In the genomic region with DNA sequence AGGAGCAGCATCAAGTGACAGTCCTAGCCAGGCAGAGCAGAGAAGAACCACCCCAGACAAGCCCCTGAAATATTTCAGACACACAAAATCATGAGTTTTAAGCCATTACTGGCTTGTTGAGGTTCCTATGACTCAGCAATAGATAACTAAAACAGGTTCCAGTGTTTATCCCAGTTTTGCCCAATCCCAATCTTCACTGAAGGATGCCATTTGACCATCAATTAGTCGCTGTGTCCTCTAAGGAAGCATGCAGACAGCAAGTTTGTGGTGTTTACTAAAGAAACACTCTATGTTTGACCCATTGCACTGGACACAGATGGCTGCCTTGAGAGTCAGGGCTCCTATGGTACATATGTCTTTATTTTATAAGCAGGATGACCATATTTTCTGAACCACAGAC, we compare ENCODE assay signal across 23 cellular contexts.
"Had no signal": no experiment of that assay in that cellular context is flagged by ENCODE, and none has a peak within 500 bp of the region (broad histone marks: within the 10 kb centered on the region; RNA-seq: fewer than 3 reads in every experiment).

No MANE protein-coding gene starts in this region.

- H3K4me2 ChIP-seq: hepatocyte had no signal

- H3K27me3 ChIP-seq: adrenal gland, esophagus squamous epithelium, hepatocyte, neutrophil, pancreas, right atrium auricular region, stomach, transverse colon had no signal

- H3K4me1 ChIP-seq: adrenal gland, left ventricle myocardium inferior, pancreas, psoas muscle, right atrium auricular region, stomach, transverse colon had no signal

- H3K36me3 ChIP-seq: adrenal gland, esophagus squamous epithelium, left ventricle myocardium inferior, neutrophil, pancreas, right atrium auricular region, stomach, transverse colon had no signal

- H3K4me3 ChIP-seq: adrenal gland, coronary artery, esophagus squamous epithelium, hepatocyte, left ventricle myocardium inferior, pancreas, psoas muscle, right atrium auricular region, stomach, transverse colon had no signal

- H3K9me3 ChIP-seq: adrenal gland, neutrophil, pancreas, transverse colon had no signal

- DNase-seq: activated CD4-positive, alpha-beta T cell treated with anti-CD3 and anti-CD28 coated beads, Interleukin-2, amount 50 U/mL, for 48 hours; activated CD8-positive, alpha-beta memory T cell treated with anti-CD3 and anti-CD28 coated beads, Interleukin-2, amount 50 U/mL, for 48 hours; activated naive CD4-positive, alpha-beta T cell; activated T-cell treated with anti-CD3 and anti-CD28 coated beads, Interleukin-2, amount 50 U/mL, for 4 hours; adrenal gland; cerebellar nuclear complex; esophagus squamous epithelium; foreskin melanocyte; immature natural killer cell; left ventricle myocardium inferior; midbrain; pancreas; psoas muscle; stomach; T-helper 9 cell; transverse colon had no signal

- H2AFZ ChIP-seq: hepatocyte had no signal

- ATAC-seq: activated T-cell treated with anti-CD3 and anti-CD28 coated beads, Interleukin-2, amount 50 U/mL, for 4 hours; natural killer cell treated with Interleukin-12 subunit alpha and Interleukin-12 subunit beta and Interleukin-15 and Interleukin-18, amount 100 ng/mL, for 72 hours; pancreas; psoas muscle; stimulated activated effector memory CD8-positive, alpha-beta T cell treated with anti-CD3 and anti-CD28 coated beads, Interleukin-12 subunit alpha, Interleukin-12 subunit beta, amount 100 ng/mL, for 72 hours; WTC11 had no signal

- H3K27ac ChIP-seq: adrenal gland, coronary artery, esophagus squamous epithelium, hepatocyte, left ventricle myocardium inferior, neutrophil, pancreas, psoas muscle, right atrium auricular region, stomach, transverse colon had no signal
